ENCODE assay signal across 10 cellular contexts in the genomic region with DNA sequence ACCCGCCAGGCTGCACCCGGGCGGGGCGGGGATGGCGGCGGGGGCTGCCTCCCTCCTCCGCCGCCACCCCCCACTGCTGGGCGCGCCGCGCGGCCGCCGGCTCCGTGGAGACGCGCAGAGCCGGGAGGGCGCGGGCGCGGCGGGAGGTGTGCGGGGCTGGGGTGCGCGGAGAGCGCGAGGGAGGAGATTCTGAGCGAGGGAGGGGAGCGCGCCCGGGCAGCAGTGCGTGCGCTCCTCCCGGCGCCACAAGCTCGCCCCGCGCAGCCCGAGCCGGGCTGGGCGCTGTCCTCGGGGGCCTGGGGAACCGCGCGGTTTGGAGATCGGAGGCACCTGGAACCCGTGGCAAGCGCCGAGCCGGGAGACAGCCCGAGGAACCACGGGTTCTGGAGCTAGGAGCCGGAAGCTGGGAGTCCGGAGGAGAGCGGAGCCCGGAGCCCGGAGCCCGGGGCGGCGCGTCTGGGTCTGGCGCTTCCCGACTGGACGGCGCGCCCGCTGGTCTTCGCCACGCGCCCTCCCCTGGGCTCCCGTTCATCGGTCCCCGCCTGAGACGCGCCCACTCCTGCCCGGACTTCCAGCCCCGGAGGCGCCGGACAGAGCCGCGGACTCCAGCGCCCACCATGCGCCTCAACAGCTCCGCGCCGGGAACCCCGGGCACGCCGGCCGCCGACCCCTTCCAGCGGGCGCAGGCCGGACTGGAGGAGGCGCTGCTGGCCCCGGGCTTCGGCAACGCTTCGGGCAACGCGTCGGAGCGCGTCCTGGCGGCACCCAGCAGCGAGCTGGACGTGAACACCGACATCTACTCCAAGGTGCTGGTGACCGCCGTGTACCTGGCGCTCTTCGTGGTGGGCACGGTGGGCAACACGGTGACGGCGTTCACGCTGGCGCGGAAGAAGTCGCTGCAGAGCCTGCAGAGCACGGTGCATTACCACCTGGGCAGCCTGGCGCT. TPM values are rescaled to one million over a fixed set of nuclear protein-coding genes. Genes with fewer than 3 reads are reported as not detected.
DNase-seq lines count a peak whose midpoint lies in the region; ATAC-seq and TF ChIP-seq lines count a peak whose summit lies in the region.
"Had no signal": no experiment of that assay in that cellular context is flagged by ENCODE, and none has a peak within 500 bp of the region (broad histone marks: within the 10 kb centered on the region; RNA-seq: fewer than 3 reads in every experiment).

A gene (plus strand): TSS at position 246 of the 946 bp plus-strand sequence. CDS start 372 bp downstream, at position 618.

- H3K23ac ChIP-seq in IMR-90 (ENCODE audit: low read depth, low read length): no peak within 1 kb of the TSS

- no peak within 1 kb of the TSS for H3K14ac ChIP-seq in IMR-90 (replicated peaks; ENCODE audit: low read depth, low read length)

- peak; percentile 30 for DNase-seq in COR-L47 (lab: John Stamatoyannopoulos, UW)
- DNase-seq in IMR-90: no peak
- DNase-seq in chondrocyte (ENCODE audit: low spot score): peak; percentile 86
- no peak for DNase-seq in activated CD4-positive, alpha-beta memory T cell treated with anti-CD3 and anti-CD28 coated beads for 36 hours
- no peak for DNase-seq in activated CD8-positive, alpha-beta memory T cell treated with anti-CD3 and anti-CD28 coated beads for 24 hours
- DNase-seq: GDM1 had no signal

- CTCF ChIA-PET in IMR-90 (lab: Yijun Ruan, JAX): interaction anchor here (1.0 to 1.2 kb wide), 2 partner anchors 21 to 82 kb away, joined by 3 read pairs; no protein-coding TSS in a partner anchor
- CTCF ChIA-PET in activated CD4-positive, alpha-beta memory T cell treated with anti-CD3 and anti-CD28 coated beads for 36 hours (lab: Charles Lee): interaction anchor here (0.9 kb wide), 1 partner anchor 83 kb away, joined by 3 read pairs; no protein-coding TSS in a partner anchor

- dilution Hi-C loops in IMR-90 (cut with HindIII; ENCODE audit: low sequenced_read_pairs, unreplicated experiment): no loop called here

- no peak within 1 kb of the TSS for H2BK5ac ChIP-seq in IMR-90 (ENCODE audit: low read depth, low read length, poor library complexity, severe bottlenecking)

- peak within 1 kb of the TSS; percentile 84 for H2AFZ ChIP-seq in IMR-90 (replicated peaks; ENCODE audit: low read length, poor library complexity)

- no peak within 1 kb of the TSS for H2BK15ac ChIP-seq in IMR-90 (ENCODE audit: low read depth, low read length)

- in situ Hi-C loops in IMR-90 (cut with MboI; ENCODE audit: low sequenced_read_pairs): no loop called here

- peaks cover 11% of the 10 kb centered on the region for H3K4me1 Mint-ChIP-seq in chondrocyte (ENCODE audit: low read depth)
- peaks cover 6% of the 10 kb centered on the region for H3K4me1 Mint-ChIP-seq in activated CD4-positive, alpha-beta memory T cell treated with anti-CD3 and anti-CD28 coated beads for 36 hours (ENCODE audit: low read depth)
- H3K4me1 Mint-ChIP-seq: neural crest cell had no signal

- WGBS in IMR-90 (ENCODE audit: extremely low coverage in 2 of 2, insufficient read length in 1 of 2), 2 experiments: 1% methylated on average over 54 of the region's 124 CpGs; no CpG with 5 or more reads in 1 of the 2 experiments
- 13 to 14% methylated on average over 83 to 98 of the region's 124 CpGs for WGBS in mesodermal cell (ENCODE audit: insufficient coverage in 2 of 2), 2 experiments

- POLR2A ChIA-PET in IMR-90 (lab: Charles Lee; ENCODE audit: unreplicated experiment): interaction anchor here (0.5 kb wide), 1 partner anchor 602 kb away, joined by 8 read pairs; no protein-coding TSS in a partner anchor
- POLR2A ChIA-PET in activated CD4-positive, alpha-beta memory T cell treated with anti-CD3 and anti-CD28 coated beads for 36 hours (lab: Charles Lee): interaction anchor here (0.7 kb wide), 1 partner anchor 66 kb away, joined by 3 read pairs; no protein-coding TSS in a partner anchor

- no peak within 1 kb of the TSS for H3K56ac ChIP-seq in IMR-90 (ENCODE audit: extremely low read depth, insufficient read depth, low read length)

- H4K8ac ChIP-seq in IMR-90 (ENCODE audit: low read depth in 2 of 2, low read length in 2 of 2): no peak within 1 kb of the TSS

- H3K27me3 Mint-ChIP-seq in chondrocyte (ENCODE audit: low read depth): peaks cover 42% of the 10 kb centered on the region
- H3K27me3 Mint-ChIP-seq in activated CD4-positive, alpha-beta memory T cell treated with anti-CD3 and anti-CD28 coated beads for 36 hours: peaks cover 25% of the 10 kb centered on the region

- H3K36me3 Mint-ChIP-seq in chondrocyte (ENCODE audit: low read depth): no peaks in the 10 kb centered on the region
- H3K36me3 Mint-ChIP-seq in activated CD4-positive, alpha-beta memory T cell treated with anti-CD3 and anti-CD28 coated beads for 36 hours: no peaks in the 10 kb centered on the region

- no TSS peak for BruUV-seq in IMR-90 (replicated peaks; lab: Mats Ljungman, UMichigan)

- H3K9ac ChIP-seq in IMR-90 (ENCODE audit: low read depth, low read length): no peak within 1 kb of the TSS

- H3K9me3 ChIP-seq in IMR-90 (ENCODE audit: control insufficient read depth, insufficient read depth, low read length) (no peaks in the 10 kb centered on the region), mesodermal cell (ENCODE audit: control insufficient read depth, low read length) (no peaks in the 10 kb centered on the region)

- no peaks in the 10 kb centered on the region for H3K79me1 ChIP-seq in IMR-90 (ENCODE audit: low read depth in 1 of 2, low read length in 2 of 2)

- intact Hi-C loops in IMR-90 (cut with micrococcal nuclease): no loop called here
- intact Hi-C loops in activated CD4-positive, alpha-beta memory T cell treated with anti-CD3 and anti-CD28 coated beads for 36 hours (cut with micrococcal nuclease): no loop called here

- H3K18ac ChIP-seq in IMR-90 (ENCODE audit: low read depth, low read length): no peak within 1 kb of the TSS

- H4K20me1 ChIP-seq in IMR-90 (ENCODE audit: insufficient read depth, low read length): peaks cover 7% of the 10 kb centered on the region; the same call in 1 of the 2 replicates

- H3K36me3 ChIP-seq in IMR-90 (ENCODE audit: control insufficient read depth, insufficient read depth, low read length): no peaks in the 10 kb centered on the region
- H3K36me3 ChIP-seq in mesodermal cell (ENCODE audit: control insufficient read depth, insufficient read depth, low read length): no peaks in the 10 kb centered on the region

- ATAC-seq in IMR-90 (ENCODE audit: low read depth) (0 out of 2 replicates have a peak, but pooled peaks have one; percentile 6), HG03571 (IDR thresholded peaks at IDR 0.05; ENCODE audit: unreplicated experiment) (no peak), GM18861 (IDR thresholded peaks at IDR 0.05; ENCODE audit: unreplicated experiment) (no peak)

- H3K27ac Mint-ChIP-seq in chondrocyte (ENCODE audit: unreplicated experiment): no peak within 1 kb of the TSS
- H3K27ac Mint-ChIP-seq in activated CD4-positive, alpha-beta memory T cell treated with anti-CD3 and anti-CD28 coated beads for 36 hours: no peak within 1 kb of the TSS

- peak within 1 kb of the TSS; percentile 27; the same call in 1 of the 2 replicates for H3K4me3 ChIP-seq in IMR-90 (ENCODE audit: insufficient read depth, low read depth, low read length)
- peak within 1 kb of the TSS; percentile 19 for H3K4me3 ChIP-seq in mesodermal cell (ENCODE audit: extremely low read depth, insufficient read depth, low read length, poor library complexity, severe bottlenecking)

- no peak within 1 kb of the TSS for H2BK120ac ChIP-seq in IMR-90 (ENCODE audit: low read depth, low read length)

- H4K91ac ChIP-seq in IMR-90 (ENCODE audit: insufficient read depth, low read depth, low read length): no peak within 1 kb of the TSS

- no peak for TF ChIP-seq POLR2A in IMR-90 (IDR thresholded peaks at IDR 0.05; ENCODE audit: low read depth, low read length)

- peaks cover 17% of the 10 kb centered on the region for H3K9me1 ChIP-seq in IMR-90 (ENCODE audit: insufficient read depth, low read length)

- H2BK20ac ChIP-seq in IMR-90 (ENCODE audit: low read depth, low read length): no peak within 1 kb of the TSS

- H3K9me3 Mint-ChIP-seq in chondrocyte (ENCODE audit: low read depth): no peaks in the 10 kb centered on the region
- no peaks in the 10 kb centered on the region for H3K9me3 Mint-ChIP-seq in activated CD4-positive, alpha-beta memory T cell treated with anti-CD3 and anti-CD28 coated beads for 36 hours
- H3K9me3 Mint-ChIP-seq: neural crest cell had no signal

- H3K27me3 ChIP-seq in IMR-90 (ENCODE audit: control insufficient read depth, insufficient read depth, low read length): peaks cover 33% of the 10 kb centered on the region; the same call in 1 of the 2 replicates

- H3K27ac ChIP-seq in IMR-90 (ENCODE audit: insufficient read depth, low read length) (no peak within 1 kb of the TSS), mesodermal cell (ENCODE audit: low read depth, low read length, severe bottlenecking) (no peak within 1 kb of the TSS)

- H3K4me3 Mint-ChIP-seq in chondrocyte (ENCODE audit: unreplicated experiment): no peak within 1 kb of the TSS
- H3K4me3 Mint-ChIP-seq in activated CD4-positive, alpha-beta memory T cell treated with anti-CD3 and anti-CD28 coated beads for 36 hours: no peak within 1 kb of the TSS
- H3K4me3 Mint-ChIP-seq: neural crest cell had no signal

- H4K5ac ChIP-seq in IMR-90 (ENCODE audit: low read depth, low read length): no peak within 1 kb of the TSS

- 0 out of 2 replicates have a peak, but pooled peaks have one; percentile 6 for TF ChIP-seq CTCF in IMR-90 (conservative IDR thresholded peaks at IDR 0.05; ENCODE audit: low read depth, low read length)
- no peak for TF ChIP-seq CTCF in chondrocyte (IDR thresholded peaks at IDR 0.05)

- peak within 1 kb of the TSS; percentile 76 for H2AK9ac ChIP-seq in IMR-90 (replicated peaks; ENCODE audit: low read depth, low read length, poor library complexity)

- H2AK5ac ChIP-seq in IMR-90 (ENCODE audit: low read depth, low read length): peak within 1 kb of the TSS; percentile 24

- TF ChIP-seq RAD21 in IMR-90 (IDR thresholded peaks at IDR 0.05; ENCODE audit: low read length): no peak

- H3K4me2 ChIP-seq in IMR-90 (ENCODE audit: low read depth, low read length): no peak within 1 kb of the TSS

- no peak within 1 kb of the TSS for H3K4ac ChIP-seq in IMR-90 (ENCODE audit: low read depth, low read length)

- H3K4me1 ChIP-seq in IMR-90 (ENCODE audit: control insufficient read depth, insufficient read depth, low read length): peaks cover 8% of the 10 kb centered on the region
- peaks cover 5% of the 10 kb centered on the region for H3K4me1 ChIP-seq in mesodermal cell (ENCODE audit: control insufficient read depth, insufficient read depth, low read length, poor library complexity, severe bottlenecking)

TF ChIP-seq in IMR-90, 13 proteins besides CTCF, POLR2A, EP300 and RAD21 (continues in another document):
- no peak for TF ChIP-seq MXI1 (IDR thresholded peaks at IDR 0.05; ENCODE audit: borderline replicate concordance, low read depth, low read length)
- no peak for TF ChIP-seq CHD1 (IDR thresholded peaks at IDR 0.05; ENCODE audit: low read depth, low read length)

RNA-seq across cellular contexts. Expression of the gene that starts here (rescaled TPM):
- 0.54 and 0.56 TPM in 2 replicates for total RNA-seq in IMR-90 (2012; rRNA removed)
- polyA plus RNA-seq in IMR-90 (2012; rRNA removed): 1.8 and 2.3 TPM in 2 replicates
- polyA plus RNA-seq in IMR-90 (2012; cell fraction: cytosol; rRNA removed): 1.1 and 1.9 TPM in 2 replicates
- polyA plus RNA-seq in IMR-90 (2012; cell fraction: nucleus; rRNA removed; ENCODE audit: low replicate concordance): 1.2 and 2.9 TPM in 2 replicates
- 0.10 TPM in 1 of 3 replicates, not detected in the others for total RNA-seq in chondrocyte
- 1.1 TPM for polyA plus RNA-seq in mesodermal cell (2013, experiment 1 of 2)
- 0.86 TPM for polyA plus RNA-seq in mesodermal cell (2013, experiment 2 of 2)
- total RNA-seq in activated CD4-positive, alpha-beta memory T cell treated with anti-CD3 and anti-CD28 coated beads for 36 hours: not detected
- total RNA-seq: neural crest cell had no signal

Comparison
In these comparisons a context has a peak if more than half of its experiments do, and no peak if none do; other contexts are left out.
1. Peak in DNase-seq in chondrocyte; RNA of the gene not detected or under 1 TPM.